In the genomic region with DNA sequence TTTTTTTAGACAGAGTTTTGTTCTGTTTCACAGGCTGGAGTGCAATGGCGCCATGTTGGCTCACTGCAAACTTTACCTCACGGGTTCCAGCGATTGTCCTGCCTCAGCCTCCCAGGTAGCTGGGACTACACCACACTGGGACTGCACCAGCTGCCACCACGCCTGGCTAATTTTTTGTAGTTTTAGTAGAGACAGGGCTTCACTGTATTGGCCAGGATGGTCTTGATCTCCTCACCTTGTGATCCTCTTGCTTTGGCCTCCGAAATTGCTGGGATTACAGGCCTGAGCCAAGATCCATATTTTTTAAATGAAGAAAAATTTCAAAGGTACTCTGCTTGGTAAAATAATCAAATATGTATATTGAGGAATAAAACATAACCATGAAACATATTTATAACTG, we compare ENCODE assay signal across 8 cellular contexts.
DNase-seq lines count a peak whose midpoint lies in the region; ATAC-seq, FAIRE-seq and TF ChIP-seq lines count a peak whose summit lies in the region.
"Not testable (repeated sequence)": the region's sequence is repeated elsewhere in the genome, so short reads cannot be mapped to it uniquely, and the experiment has no call there.

No MANE protein-coding gene starts in this region.

- H4K91ac ChIP-seq in H1 (replicated peaks; ENCODE audit: insufficient read length, low read length), result not testable (repeated sequence)

- not testable (repeated sequence) for H2BK5ac ChIP-seq in H1 (ENCODE audit: low read depth, low read length)

- not testable (repeated sequence) for H3K4ac ChIP-seq in H1 (replicated peaks; ENCODE audit: insufficient read length, low read depth, low read length)

- FAIRE-seq in H1 (lab: Jason Lieb, UNC); small intestine (lab: Jason Lieb, UNC): not testable (repeated sequence)

- TF ChIP-seq CTCF in AG04450 (IDR thresholded peaks at IDR 0.05; ENCODE audit: low read depth, low read length); H1 (IDR thresholded peaks at IDR 0.05; ENCODE audit: control extremely low read depth in 1 of 3, insufficient read depth in 1 of 3, low read depth in 1 of 3, low read length in 3 of 3): not testable (repeated sequence)

- not testable (repeated sequence) for H3K27ac ChIP-seq in AG04450 (ENCODE audit: low read depth, low read length); small intestine (ENCODE audit: low read depth in 1 of 2, low read length in 1 of 2)
- H3K27ac ChIP-seq in H1 (ENCODE audit: low read depth, low read length), result peak overlapping the region; percentile 1; the same call in 1 of the 2 replicates

- POLR2A ChIA-PET in AG04450 (lab: Yijun Ruan, JAX); activated CD8-positive, alpha-beta T cell treated with anti-CD3 and anti-CD28 coated beads, Interleukin-2, amount 10 ng/mL, durations not matched to agents 7 days and 5 days (lab: Charles Lee); H1 (lab: Charles Lee; ENCODE audit: partially characterized antibody): not testable (repeated sequence)

- H3K4me3 ChIP-seq in AG04450 (ENCODE audit: low read depth, low read length), result not testable (repeated sequence)
- H3K4me3 ChIP-seq in H1 (ENCODE audit: extremely low read depth in 1 of 4, insufficient read depth in 2 of 4, low read depth in 3 of 4, low read length in 4 of 4) (peak overlapping the region in 2 of 4 experiments; percentile 1 to 17; a peak in 2 of 8 replicates), small intestine (ENCODE audit: low read depth in 1 of 2, low read length in 2 of 2) (peak overlapping the region in 1 of 2 donors; percentile 0)

- H3K27me3 Mint-ChIP-seq in activated CD8-positive, alpha-beta T cell treated with anti-CD3 and anti-CD28 coated beads, Interleukin-2, amount 10 ng/mL, durations not matched to agents 7 days and 5 days (ENCODE audit: low read depth), result not testable (repeated sequence)

- H2BK20ac ChIP-seq in H1 (ENCODE audit: low read length), result not testable (repeated sequence)

- H3K23ac ChIP-seq in H1 (ENCODE audit: insufficient read length), result not testable (repeated sequence)

- H3K14ac ChIP-seq in H1 (ENCODE audit: insufficient read length), result not testable (repeated sequence)

- H3K4me3 Mint-ChIP-seq in activated CD8-positive, alpha-beta T cell treated with anti-CD3 and anti-CD28 coated beads, Interleukin-2, amount 10 ng/mL, durations not matched to agents 7 days and 5 days, result not testable (repeated sequence)

- H3K79me1 ChIP-seq in H1 (ENCODE audit: low read depth, low read length), result not testable (repeated sequence)

- H4K5ac ChIP-seq in H1 (ENCODE audit: insufficient read length, low read depth, low read length), result not testable (repeated sequence)

- not testable (repeated sequence) for H4K8ac ChIP-seq in H1 (ENCODE audit: extremely low read depth, insufficient read depth, low read length)

- peak overlapping the region in 1 of 2 experiments; percentile 2; a peak in 2 of 4 replicates for H3K4me2 ChIP-seq in H1 (ENCODE audit: insufficient read depth in 1 of 2, low read depth in 2 of 2, low read length in 2 of 2)

- TF ChIP-seq EP300 in H1 (IDR thresholded peaks at IDR 0.05; ENCODE audit: borderline replicate concordance in 1 of 2, low read depth in 2 of 2, low read length in 2 of 2), result not testable (repeated sequence)

- not testable (repeated sequence) for H3K56ac ChIP-seq in H1 (replicated peaks; ENCODE audit: insufficient read length, low read depth, low read length)

- peak; percentile 97 for DNase-seq in AG04450 (ENCODE audit: low read depth, low spot score)
- peak; percentile 97 for DNase-seq in KBM-7
- DNase-seq in activated CD8-positive, alpha-beta T cell treated with anti-CD3 and anti-CD28 coated beads, Interleukin-2, amount 10 ng/mL, durations not matched to agents 7 days and 5 days, result peak; percentile 58
- DNase-seq in H1 (ENCODE audit: low read depth in 1 of 2, low spot score in 2 of 2), result not testable (repeated sequence)
- DNase-seq in inferior parietal cortex (ENCODE audit: extremely low spot score), result peak; percentile 98
- DNase-seq in small intestine, result peak; percentile 93

- H4K20me1 ChIP-seq in H1 (replicated peaks in 1 of 2; ENCODE audit: control insufficient read depth in 1 of 2, insufficient read depth in 2 of 2, low read length in 2 of 2), result not testable (repeated sequence)

- TF ChIP-seq RAD21 in H1 (IDR thresholded peaks at IDR 0.05 in 1 of 2, conservative IDR thresholded peaks at IDR 0.05 in 1 of 2; ENCODE audit: low read depth in 2 of 2, low read length in 2 of 2), result not testable (repeated sequence)

- not testable (repeated sequence) for H3K4me1 ChIP-seq in H1 (replicated peaks in 1 of 4; ENCODE audit: control insufficient read depth in 3 of 4, insufficient read depth in 4 of 4, low read length in 3 of 4); small intestine (ENCODE audit: control insufficient read depth in 2 of 2, insufficient read depth in 1 of 2, low read depth in 1 of 2, low read length in 1 of 2)

- 60 to 86% methylated on average over 1 to 5 of the region's 5 CpGs for WGBS in H1 (ENCODE audit: extremely low coverage in 1 of 2, insufficient coverage in 1 of 2, insufficient read length in 1 of 2, insufficient replicate concordance in 2 of 2, low coverage in 1 of 2, low lambda C conversion rate in 2 of 2, missing lambda C conversion rate in 1 of 2), 2 experiments
- WGBS in small intestine, 3 donors, result 64 to 74% (median 66%) methylated on average over 5 of the region's 5 CpGs

- H3K23me2 ChIP-seq in H1 (ENCODE audit: low read depth, low read length), result not testable (repeated sequence)

- peaks cover 50% of the 10 kb centered on the region for H3K9me3 Mint-ChIP-seq in activated CD8-positive, alpha-beta T cell treated with anti-CD3 and anti-CD28 coated beads, Interleukin-2, amount 10 ng/mL, durations not matched to agents 7 days and 5 days (ENCODE audit: insufficient read depth)

- not testable (repeated sequence) for H2AFZ ChIP-seq in H1 (ENCODE audit: low read length)

- not testable (repeated sequence) for H2AK5ac ChIP-seq in H1 (ENCODE audit: low read depth, low read length)

- H3K4me1 Mint-ChIP-seq in activated CD8-positive, alpha-beta T cell treated with anti-CD3 and anti-CD28 coated beads, Interleukin-2, amount 10 ng/mL, durations not matched to agents 7 days and 5 days (ENCODE audit: low read depth), result not testable (repeated sequence)

- ATAC-seq in GM19397 (IDR thresholded peaks at IDR 0.05; ENCODE audit: unreplicated experiment), result peak; percentile 74
- ATAC-seq in HG02938 (IDR thresholded peaks at IDR 0.05; ENCODE audit: unreplicated experiment), result peak; percentile 79
- ATAC-seq in activated CD8-positive, alpha-beta T cell treated with anti-CD3 and anti-CD28 coated beads, Interleukin-2, amount 10 ng/mL, durations not matched to agents 7 days and 5 days, result peak; percentile 70

- in situ Hi-C loops in KBM-7 (cut with MboI; ENCODE audit: low pct_unique_long_range_greater_than_20kb, low sequenced_read_pairs), result not testable (repeated sequence)

- not testable (repeated sequence) for H3K36me3 ChIP-seq in H1 (ENCODE audit: control insufficient read depth in 2 of 4, insufficient read depth in 4 of 4, low read length in 3 of 4); small intestine (ENCODE audit: control insufficient read depth in 2 of 2, insufficient read depth in 2 of 2, low read length in 2 of 2)

- not testable (repeated sequence) for H3K36me3 Mint-ChIP-seq in activated CD8-positive, alpha-beta T cell treated with anti-CD3 and anti-CD28 coated beads, Interleukin-2, amount 10 ng/mL, durations not matched to agents 7 days and 5 days (ENCODE audit: low read depth)

- H3K27ac Mint-ChIP-seq in activated CD8-positive, alpha-beta T cell treated with anti-CD3 and anti-CD28 coated beads, Interleukin-2, amount 10 ng/mL, durations not matched to agents 7 days and 5 days, result not testable (repeated sequence)

- peak overlapping the region in 1 of 4 experiments; percentile 2; a peak in 1 of 7 replicates for H3K9ac ChIP-seq in H1 (replicated peaks in 1 of 4; ENCODE audit: extremely low read depth in 1 of 4, low read depth in 3 of 4, low read length in 3 of 4)

- H3K9me3 ChIP-seq in AG04450 (ENCODE audit: control insufficient read depth, insufficient read depth, low read length) (peaks cover 10% of the 10 kb centered on the region), H1 (ENCODE audit: insufficient read depth in 2 of 2, low read depth in 1 of 2, low read length in 1 of 2) (peaks cover 44 to 51% of the 10 kb centered on the region in 2 experiments)
- H3K9me3 ChIP-seq in small intestine (ENCODE audit: control insufficient read depth, low read depth), result not testable (repeated sequence)

- TF ChIP-seq POLR2A in H1 (IDR thresholded peaks at IDR 0.05; ENCODE audit: control extremely low read depth in 1 of 2, low read depth in 2 of 2, low read length in 2 of 2), result not testable (repeated sequence)

- CTCF ChIA-PET in AG04450 (lab: Charles Lee); activated CD8-positive, alpha-beta T cell treated with anti-CD3 and anti-CD28 coated beads, Interleukin-2, amount 10 ng/mL, durations not matched to agents 7 days and 5 days (lab: Charles Lee); H1 (lab: Charles Lee; ENCODE audit: partially characterized antibody): not testable (repeated sequence)

- not testable (repeated sequence) for H2BK15ac ChIP-seq in H1 (ENCODE audit: low read length)

- H2BK12ac ChIP-seq in H1 (ENCODE audit: low read depth, low read length), result not testable (repeated sequence)

- not testable (repeated sequence) for H3K27me3 ChIP-seq in AG04450 (ENCODE audit: control insufficient read depth, insufficient read depth, low read length); H1 (replicated peaks in 1 of 4; ENCODE audit: control insufficient read depth in 3 of 4, extremely low read depth in 1 of 4, insufficient read depth in 3 of 4, low read length in 3 of 4); small intestine (ENCODE audit: control insufficient read depth in 2 of 2, insufficient read depth in 2 of 2, low read length in 2 of 2)

- not testable (repeated sequence) for H3K79me2 ChIP-seq in H1 (ENCODE audit: control insufficient read depth in 1 of 2, insufficient read depth in 2 of 2, low read length in 2 of 2)

- H2BK120ac ChIP-seq in H1 (replicated peaks; ENCODE audit: low read depth, low read length), result not testable (repeated sequence)

- not testable (repeated sequence) for H3K18ac ChIP-seq in H1 (ENCODE audit: extremely low read depth, low read length)

TF ChIP-seq in H1, 55 proteins besides CTCF, POLR2A, EP300 and RAD21 (continues in another document):
- TF ChIP-seq SAP30 (IDR thresholded peaks at IDR 0.05; ENCODE audit: insufficient read depth, insufficient replicate concordance, low read length) (peak; percentile 83), PHF8 (conservative IDR thresholded peaks at IDR 0.05; ENCODE audit: low read depth, low read length) (0 out of 2 replicates have a peak, but pooled peaks have one; percentile 28), CBX5 (IDR thresholded peaks at IDR 0.05; ENCODE audit: low read depth, low read length) (peak; percentile 99), POU5F1 (IDR thresholded peaks at IDR 0.05; ENCODE audit: low read depth, low read length) (0 out of 2 replicates have a peak, but pooled peaks have one; percentile 24), RNF2 (IDR thresholded peaks at IDR 0.05; ENCODE audit: borderline replicate concordance, low read depth, low read length, missing control alignments, poor library complexity, severe bottlenecking) (peak; percentile 56)
